In the genomic region with DNA sequence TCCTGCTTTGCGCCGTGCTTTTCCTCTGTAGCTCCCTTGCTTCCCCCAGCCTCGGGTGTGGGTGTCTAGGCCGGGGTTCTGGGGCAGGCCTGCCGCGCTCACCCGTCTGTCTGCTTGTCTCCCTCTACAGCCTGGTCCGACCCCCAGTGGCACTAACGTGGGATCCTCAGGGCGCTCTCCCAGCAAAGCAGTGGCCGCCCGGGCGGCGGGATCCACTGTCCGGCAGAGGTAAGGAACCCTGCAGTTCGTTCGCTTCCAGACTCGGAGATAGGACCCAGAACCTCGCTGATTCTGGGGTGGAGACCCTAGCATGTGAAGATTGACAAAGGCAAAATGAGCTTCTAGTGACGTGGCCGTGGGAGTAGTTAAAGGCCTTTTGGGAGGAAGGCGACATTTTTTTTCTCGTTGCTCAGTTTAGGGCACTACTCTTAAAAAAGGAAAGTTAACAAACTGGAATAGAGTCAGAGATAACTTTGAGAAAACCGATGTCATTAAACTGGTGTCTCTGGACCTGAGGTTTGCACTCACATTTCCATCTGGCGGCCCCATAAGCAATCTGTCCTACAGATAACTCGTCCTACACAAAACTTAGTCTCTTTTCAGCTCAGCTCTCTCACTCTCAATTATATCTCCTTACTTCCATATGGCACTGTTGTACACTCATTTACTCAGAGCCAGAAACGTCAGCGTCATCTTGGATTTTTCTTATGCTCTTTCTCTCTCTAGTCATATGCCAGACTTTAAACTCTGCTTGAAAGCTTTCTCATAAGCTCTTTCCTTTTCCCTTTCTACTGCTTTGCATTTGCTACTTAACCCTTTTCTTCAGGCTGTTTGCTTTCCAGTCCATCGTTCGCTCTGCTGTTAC, we compare ENCODE assay signal across 8 cellular contexts. TPM values are rescaled to one million over a fixed set of nuclear protein-coding genes. Genes with fewer than 3 reads are reported as not detected.
A peak's percentile ranks its signal among the peaks of the same experiment; 100 is the strongest.
DNase-seq lines count a peak whose midpoint lies in the region; ATAC-seq and TF ChIP-seq lines count a peak whose summit lies in the region.

No MANE protein-coding gene starts in this region.

- peaks cover 15% of the 10 kb centered on the region for H3K36me3 Mint-ChIP-seq in progenitor cell of endocrine pancreas (ENCODE audit: insufficient read depth)

- peak overlapping the region; percentile 99; the same call in 1 of the 2 replicates for H3K27ac ChIP-seq in SK-N-MC

- H3K4me1 Mint-ChIP-seq in progenitor cell of endocrine pancreas (ENCODE audit: low read depth), result peaks cover 31% of the 10 kb centered on the region

- H3K9me3 Mint-ChIP-seq in progenitor cell of endocrine pancreas (ENCODE audit: low read depth), result no peaks in the 10 kb centered on the region

- peak overlapping the region; percentile 100 for H3K27ac Mint-ChIP-seq in progenitor cell of endocrine pancreas

- no peaks in the 10 kb centered on the region for H3K27me3 Mint-ChIP-seq in progenitor cell of endocrine pancreas

- H3K36me3 ChIP-seq in SK-N-MC (ENCODE audit: insufficient read depth, low read length), result peaks cover 23% of the 10 kb centered on the region

- H3K4me3 Mint-ChIP-seq in progenitor cell of endocrine pancreas (ENCODE audit: low read depth), result peak overlapping the region; percentile 95

- ATAC-seq in GM18858 (IDR thresholded peaks at IDR 0.05; ENCODE audit: unreplicated experiment) (peak; percentile 15), HG02610 (IDR thresholded peaks at IDR 0.05; ENCODE audit: unreplicated experiment) (peak; percentile 10)

- DNase-seq in SK-N-MC (ENCODE audit: low read depth, low spot score), result no peak
- peak; percentile 38 for DNase-seq in fibroblast of villous mesenchyme (ENCODE audit: low read depth)
- DNase-seq in progenitor cell of endocrine pancreas (ENCODE audit: low spot score, unreplicated experiment), result no peak
- DNase-seq in NCI-H1436 treated with DMSO at 0.1 percent for 48 hours (lab: John Stamatoyannopoulos, UW), result no peak
- no peak for DNase-seq in cerebellar cortex (ENCODE audit: low spot score)
- DNase-seq in NOMO-1 treated with dmso at 0.1 percent for 144 hours (lab: John Stamatoyannopoulos, UW; ENCODE audit: unreplicated experiment), result no peak

- H3K9ac ChIP-seq in SK-N-MC (ENCODE audit: insufficient read length), result peak overlapping the region; percentile 97

- TF ChIP-seq CTCF in fibroblast of villous mesenchyme (IDR thresholded peaks at IDR 0.05; ENCODE audit: insufficient read depth, low read depth, low read length) (peak; percentile 20), progenitor cell of endocrine pancreas (IDR thresholded peaks at IDR 0.05; ENCODE audit: unreplicated experiment) (no peak)

- H3K9me3 ChIP-seq in SK-N-MC (ENCODE audit: low read depth, low read length), result no peaks in the 10 kb centered on the region

- H3K4me3 ChIP-seq in SK-N-MC (peak overlapping the region; percentile 94), fibroblast of villous mesenchyme (ENCODE audit: low read depth, low read length) (peak overlapping the region; percentile 94)

RNA-seq across cellular contexts. Expression of gene SEC61B, which starts 0.6 kb away (rescaled TPM):
- total RNA-seq in fibroblast of villous mesenchyme, result 94.7 and 119 TPM in 2 replicates
- total RNA-seq in progenitor cell of endocrine pancreas, result 153 and 163 TPM in 2 replicates

RNA-seq across cellular contexts. Expression of gene ALG2, which starts 0.9 kb away (rescaled TPM):
- 55.4 and 64.8 TPM in 2 replicates for total RNA-seq in fibroblast of villous mesenchyme
- total RNA-seq in progenitor cell of endocrine pancreas, result 39.0 and 39.2 TPM in 2 replicates
